1 cellular context compared by ENCODE assay signal in the genomic region with DNA sequence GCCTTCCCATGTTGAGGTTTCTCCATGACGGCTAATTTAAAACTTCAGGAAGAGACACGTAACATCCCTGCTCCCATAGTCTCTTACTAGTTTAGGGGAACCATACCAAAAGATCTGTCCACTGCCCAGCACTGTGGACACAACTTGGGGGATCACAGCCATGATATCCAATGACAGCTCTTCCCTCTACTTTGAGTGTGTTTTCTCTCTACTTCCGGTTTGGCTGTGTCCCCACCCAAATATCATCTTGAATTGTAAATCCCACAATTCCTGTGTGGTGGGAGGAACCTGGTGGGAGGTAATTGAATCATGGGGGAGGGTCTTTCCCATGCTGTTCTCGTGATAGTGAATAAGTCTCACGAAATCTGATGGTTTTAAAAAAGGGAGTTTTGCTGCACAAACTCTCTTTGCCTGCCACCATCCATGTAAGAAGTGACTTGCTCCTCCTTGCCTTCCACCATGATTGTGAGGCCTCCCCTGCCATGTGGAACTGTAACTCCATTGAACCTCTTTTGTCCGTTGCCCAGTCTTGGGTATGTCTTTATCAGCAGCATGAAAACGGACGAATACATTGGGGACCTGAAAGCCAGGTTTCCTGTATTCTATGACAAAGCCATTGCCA.
A peak's percentile ranks its signal among the peaks of the same experiment; 100 is the strongest.
TF ChIP-seq lines count a peak whose summit lies in the region.

No MANE protein-coding gene starts in this region.

TF ChIP-seq in HepG2, 621 proteins besides CTCF, POLR2A, EP300 and RAD21 (continued from another document and continues in another):
- TF ChIP-seq ZFX (CRISPR knock-in tag; IDR thresholded peaks at IDR 0.05; ENCODE audit: low read depth) (no peak), HOXA3 (CRISPR knock-in tag; IDR thresholded peaks at IDR 0.05) (no peak), DMTF1 (CRISPR knock-in tag; IDR thresholded peaks at IDR 0.05) (no peak), HCFC1 (IDR thresholded peaks at IDR 0.05; ENCODE audit: low read depth, low read length) (no peak), CAMTA2 (CRISPR knock-in tag; IDR thresholded peaks at IDR 0.05; ENCODE audit: borderline replicate concordance) (no peak), ZNF577 (CRISPR knock-in tag; IDR thresholded peaks at IDR 0.05; ENCODE audit: borderline replicate concordance, low read depth) (no peak), YY1 (IDR thresholded peaks at IDR 0.05; ENCODE audit: insufficient read depth, insufficient replicate concordance, low read depth, low read length) (no peak), NR0B2 (CRISPR knock-in tag; IDR thresholded peaks at IDR 0.05) (no peak), EHMT2 (IDR thresholded peaks at IDR 0.05; ENCODE audit: borderline replicate concordance, low read depth, low read length) (peak; percentile 25; the same call in 1 of the 2 replicates), ZNF660 (CRISPR knock-in tag; IDR thresholded peaks at IDR 0.05; ENCODE audit: borderline replicate concordance, low read depth) (no peak), CHCHD3 (CRISPR knock-in tag; IDR thresholded peaks at IDR 0.05) (no peak), BORCS8-MEF2B (CRISPR knock-in tag; IDR thresholded peaks at IDR 0.05) (no peak), ZNF616 (CRISPR knock-in tag; IDR thresholded peaks at IDR 0.05; ENCODE audit: low read depth) (no peak), FOXO1 (CRISPR knock-in tag; IDR thresholded peaks at IDR 0.05) (no peak), ZNF839 (CRISPR knock-in tag; IDR thresholded peaks at IDR 0.05; ENCODE audit: borderline replicate concordance) (no peak), ZNF780A (CRISPR knock-in tag; IDR thresholded peaks at IDR 0.05) (no peak), ZKSCAN1 (IDR thresholded peaks at IDR 0.05; ENCODE audit: low read length) (no peak), ATRX (CRISPR knock-in tag; IDR thresholded peaks at IDR 0.05; ENCODE audit: borderline replicate concordance) (no peak), ZNF720 (CRISPR knock-in tag; IDR thresholded peaks at IDR 0.05) (no peak), ZNF572 (CRISPR knock-in tag; IDR thresholded peaks at IDR 0.05) (no peak), NCOR1 (IDR thresholded peaks at IDR 0.05; ENCODE audit: borderline replicate concordance, low read length) (no peak), ZNF3 (CRISPR knock-in tag; IDR thresholded peaks at IDR 0.05) (no peak), U2AF2 (IDR thresholded peaks at IDR 0.05; ENCODE audit: low read depth, low read length) (no peak), PAXIP1 (CRISPR knock-in tag; conservative IDR thresholded peaks at IDR 0.05) (no peak), SYNCRIP (IDR thresholded peaks at IDR 0.05; ENCODE audit: insufficient read depth, low read depth, low read length) (no peak), SMARCE1 (IDR thresholded peaks at IDR 0.05; ENCODE audit: borderline replicate concordance) (no peak), ZNF558 (CRISPR knock-in tag; IDR thresholded peaks at IDR 0.05; ENCODE audit: borderline replicate concordance) (no peak), ZBTB20 (CRISPR knock-in tag; IDR thresholded peaks at IDR 0.05; ENCODE audit: borderline replicate concordance, low read depth) (0 out of 2 replicates have a peak, but pooled peaks have one; percentile 0), HIVEP1 (CRISPR knock-in tag; IDR thresholded peaks at IDR 0.05) (no peak), ARID2 (CRISPR knock-in tag; IDR thresholded peaks at IDR 0.05; ENCODE audit: borderline replicate concordance) (no peak), DRAP1 (CRISPR knock-in tag; IDR thresholded peaks at IDR 0.05) (no peak), ZFP90 (CRISPR knock-in tag; IDR thresholded peaks at IDR 0.05; ENCODE audit: borderline replicate concordance) (no peak), SCMH1 (CRISPR knock-in tag; IDR thresholded peaks at IDR 0.05; ENCODE audit: borderline replicate concordance) (no peak), ZNF276 (CRISPR knock-in tag; IDR thresholded peaks at IDR 0.05; ENCODE audit: low read depth) (no peak)
- TF ChIP-seq, protein P1, sequence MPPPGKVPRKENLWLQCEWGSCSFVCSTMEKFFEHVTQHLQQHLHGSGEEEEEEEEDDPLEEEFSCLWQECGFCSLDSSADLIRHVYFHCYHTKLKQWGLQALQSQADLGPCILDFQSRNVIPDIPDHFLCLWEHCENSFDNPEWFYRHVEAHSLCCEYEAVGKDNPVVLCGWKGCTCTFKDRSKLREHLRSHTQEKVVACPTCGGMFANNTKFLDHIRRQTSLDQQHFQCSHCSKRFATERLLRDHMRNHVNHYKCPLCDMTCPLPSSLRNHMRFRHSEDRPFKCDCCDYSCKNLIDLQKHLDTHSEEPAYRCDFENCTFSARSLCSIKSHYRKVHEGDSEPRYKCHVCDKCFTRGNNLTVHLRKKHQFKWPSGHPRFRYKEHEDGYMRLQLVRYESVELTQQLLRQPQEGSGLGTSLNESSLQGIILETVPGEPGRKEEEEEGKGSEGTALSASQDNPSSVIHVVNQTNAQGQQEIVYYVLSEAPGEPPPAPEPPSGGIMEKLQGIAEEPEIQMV (CRISPR knock-in tag; IDR thresholded peaks at IDR 0.05; ENCODE audit: low read depth), result no peak
- TF ChIP-seq, protein P2, sequence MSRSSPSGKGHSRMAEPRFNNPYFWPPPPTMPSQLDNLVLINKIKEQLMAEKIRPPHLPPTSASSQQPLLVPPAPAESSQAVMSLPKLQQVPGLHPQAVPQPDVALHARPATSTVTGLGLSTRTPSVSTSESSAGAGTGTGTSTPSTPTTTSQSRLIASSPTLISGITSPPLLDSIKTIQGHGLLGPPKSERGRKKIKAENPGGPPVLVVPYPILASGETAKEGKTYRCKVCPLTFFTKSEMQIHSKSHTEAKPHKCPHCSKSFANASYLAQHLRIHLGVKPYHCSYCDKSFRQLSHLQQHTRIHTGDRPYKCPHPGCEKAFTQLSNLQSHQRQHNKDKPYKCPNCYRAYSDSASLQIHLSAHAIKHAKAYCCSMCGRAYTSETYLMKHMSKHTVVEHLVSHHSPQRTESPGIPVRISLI (CRISPR knock-in tag; IDR thresholded peaks at IDR 0.05; ENCODE audit: borderline replicate concordance), result no peak
- TF ChIP-seq, protein P3, sequence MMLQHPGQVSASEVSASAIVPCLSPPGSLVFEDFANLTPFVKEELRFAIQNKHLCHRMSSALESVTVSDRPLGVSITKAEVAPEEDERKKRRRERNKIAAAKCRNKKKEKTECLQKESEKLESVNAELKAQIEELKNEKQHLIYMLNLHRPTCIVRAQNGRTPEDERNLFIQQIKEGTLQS (CRISPR knock-in tag; IDR thresholded peaks at IDR 0.05), result no peak
- TF ChIP-seq, protein P4, sequence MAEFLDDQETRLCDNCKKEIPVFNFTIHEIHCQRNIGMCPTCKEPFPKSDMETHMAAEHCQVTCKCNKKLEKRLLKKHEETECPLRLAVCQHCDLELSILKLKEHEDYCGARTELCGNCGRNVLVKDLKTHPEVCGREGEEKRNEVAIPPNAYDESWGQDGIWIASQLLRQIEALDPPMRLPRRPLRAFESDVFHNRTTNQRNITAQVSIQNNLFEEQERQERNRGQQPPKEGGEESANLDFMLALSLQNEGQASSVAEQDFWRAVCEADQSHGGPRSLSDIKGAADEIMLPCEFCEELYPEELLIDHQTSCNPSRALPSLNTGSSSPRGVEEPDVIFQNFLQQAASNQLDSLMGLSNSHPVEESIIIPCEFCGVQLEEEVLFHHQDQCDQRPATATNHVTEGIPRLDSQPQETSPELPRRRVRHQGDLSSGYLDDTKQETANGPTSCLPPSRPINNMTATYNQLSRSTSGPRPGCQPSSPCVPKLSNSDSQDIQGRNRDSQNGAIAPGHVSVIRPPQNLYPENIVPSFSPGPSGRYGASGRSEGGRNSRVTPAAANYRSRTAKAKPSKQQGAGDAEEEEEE (CRISPR knock-in tag; IDR thresholded peaks at IDR 0.05; ENCODE audit: borderline replicate concordance), result 0 out of 2 replicates have a peak, but pooled peaks have one; percentile 31
- TF ChIP-seq, protein P5, sequence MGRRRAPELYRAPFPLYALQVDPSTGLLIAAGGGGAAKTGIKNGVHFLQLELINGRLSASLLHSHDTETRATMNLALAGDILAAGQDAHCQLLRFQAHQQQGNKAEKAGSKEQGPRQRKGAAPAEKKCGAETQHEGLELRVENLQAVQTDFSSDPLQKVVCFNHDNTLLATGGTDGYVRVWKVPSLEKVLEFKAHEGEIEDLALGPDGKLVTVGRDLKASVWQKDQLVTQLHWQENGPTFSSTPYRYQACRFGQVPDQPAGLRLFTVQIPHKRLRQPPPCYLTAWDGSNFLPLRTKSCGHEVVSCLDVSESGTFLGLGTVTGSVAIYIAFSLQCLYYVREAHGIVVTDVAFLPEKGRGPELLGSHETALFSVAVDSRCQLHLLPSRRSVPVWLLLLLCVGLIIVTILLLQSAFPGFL (CRISPR knock-in tag; IDR thresholded peaks at IDR 0.05), result no peak
